8 cellular contexts compared by ENCODE assay signal in genomic region chrX:40174594-40175415, GRCh38.
A peak's percentile ranks its signal among the peaks of the same experiment; 100 is the strongest.
DNase-seq lines count a peak whose midpoint lies in the region; TF ChIP-seq lines count a peak whose summit lies in the region.

No MANE protein-coding gene starts in this region.

- H3K9me3 ChIP-seq in KOPT-K1 (ENCODE audit: insufficient read depth, low read length, poor library complexity, severe bottlenecking) (no peaks in the 10 kb centered on the region), endocrine pancreas (ENCODE audit: control insufficient read depth, low read length) (no peaks in the 10 kb centered on the region), tibial artery (peaks cover 0 to 4% (median 0%) of the 10 kb centered on the region in 3 donors)

- DNase-seq in NCI-H1105 (lab: John Stamatoyannopoulos, UW) (peak; percentile 53), NCI-H1105 treated with DMSO at 0.1 percent for 48 hours (lab: John Stamatoyannopoulos, UW) (no peak), UCSD-AML1 (lab: John Stamatoyannopoulos, UW; ENCODE audit: unreplicated experiment) (peak; percentile 66), mucosa of gallbladder (ENCODE audit: low spot score) (peak; percentile 40), tibial artery (peak in 1 of 2 donors; percentile 72), Ammon's horn (ENCODE audit: low spot score) (no peak)

- H3K27ac ChIP-seq in KOPT-K1 (ENCODE audit: low read depth, low read length, poor library complexity, severe bottlenecking) (peak overlapping the region; percentile 89), tibial artery (peak overlapping the region; percentile 91 to 97)

- no peaks in the 10 kb centered on the region for H3K27me3 ChIP-seq in endocrine pancreas (ENCODE audit: control insufficient read depth, insufficient read depth, low read length)
- H3K27me3 ChIP-seq in tibial artery: no peaks in the 10 kb centered on the region

- intact Hi-C loops in tibial artery (cut with DNase I; ENCODE audit: low total_unique reads): no loop called here

- peak overlapping the region; percentile 41 for H3K9ac ChIP-seq in endocrine pancreas (ENCODE audit: control insufficient read depth, insufficient read depth, low read length)

- H3K4me3 ChIP-seq in endocrine pancreas (ENCODE audit: control insufficient read depth, insufficient read depth, low read length): peak overlapping the region; percentile 34
- peak overlapping the region; percentile 77 to 81 for H3K4me3 ChIP-seq in tibial artery

- H3K36me3 ChIP-seq in KOPT-K1 (ENCODE audit: insufficient read depth, low read length) (no peaks in the 10 kb centered on the region), endocrine pancreas (ENCODE audit: control insufficient read depth, insufficient read depth, low read length) (no peaks in the 10 kb centered on the region), tibial artery (no peaks in the 10 kb centered on the region)

- TF ChIP-seq CTCF in tibial artery (IDR thresholded peaks at IDR 0.05): no peak

- H3K4me1 ChIP-seq in endocrine pancreas (ENCODE audit: control insufficient read depth, insufficient read depth, low read length) (peaks cover 3% of the 10 kb centered on the region), tibial artery (peaks cover 0 to 30% (median 17%) of the 10 kb centered on the region in 4 donors)

Comparison
In these comparisons a context has a peak if more than half of its experiments do, and no peak if none do; other contexts are left out.
1. DNase-seq: peak in NCI-H1105 (single experiment), UCSD-AML1 (single experiment) and mucosa of gallbladder (single experiment); none in NCI-H1105 treated with DMSO at 0.1 percent for 48 hours (single experiment) and Ammon's horn (single experiment).